Comparison of ENCODE assay signal across 22 cellular contexts in the genomic region with DNA sequence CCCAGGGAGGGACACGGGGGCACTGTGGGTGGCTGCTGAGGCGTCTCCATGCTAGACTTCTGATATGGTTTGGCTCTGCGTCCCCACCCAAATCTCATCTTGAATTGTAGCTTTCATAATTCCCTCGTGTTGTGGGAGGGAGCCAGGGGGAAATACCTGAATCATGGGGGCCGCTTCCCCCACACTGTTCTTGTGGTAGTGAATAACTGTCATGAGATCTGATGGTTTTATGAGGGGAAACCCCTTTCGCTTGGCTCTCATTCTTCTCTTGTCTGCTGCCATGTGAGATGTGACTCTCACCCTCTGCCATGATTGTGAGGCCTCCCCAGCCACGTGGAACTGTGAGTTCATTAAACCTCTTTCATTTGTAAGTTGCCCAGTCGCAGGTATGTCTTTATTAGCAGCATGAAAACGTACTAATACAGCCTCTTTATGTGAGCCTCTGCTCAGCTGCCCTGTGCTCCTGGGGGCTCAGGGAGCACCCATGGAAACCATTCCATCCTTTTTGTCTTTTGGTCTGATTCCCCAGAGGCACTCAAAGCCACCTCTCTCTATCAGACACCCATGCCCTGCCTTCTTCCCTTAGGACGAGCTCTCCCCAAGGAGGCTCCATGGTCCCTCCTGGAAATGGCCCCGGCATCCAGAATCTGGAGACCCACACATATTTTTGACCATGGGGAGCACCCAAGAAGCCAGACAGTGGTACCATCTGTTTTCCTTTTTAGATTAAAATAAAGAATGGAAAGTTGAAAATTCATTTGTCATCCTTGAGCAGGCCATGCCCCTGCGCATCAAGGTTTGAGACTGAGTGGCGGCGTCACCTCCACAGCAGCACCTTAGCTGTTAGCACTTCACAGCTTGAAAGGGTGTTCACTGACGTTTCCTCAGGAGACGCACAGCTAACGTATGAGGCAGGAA.
DNase-seq lines count a peak whose midpoint lies in the region; ATAC-seq, FAIRE-seq and TF ChIP-seq lines count a peak whose summit lies in the region.
"Had no signal": no experiment of that assay in that cellular context is flagged by ENCODE, and none has a peak within 500 bp of the region (broad histone marks: within the 10 kb centered on the region; RNA-seq: fewer than 3 reads in every experiment).

No MANE protein-coding gene starts in this region.

- no peak overlapping the region for H4K8ac ChIP-seq in trophoblast cell (ENCODE audit: low read depth, low read length)

- H3K9me3 ChIP-seq in HepG2 (ENCODE audit: low read length) (peaks cover 5% of the 10 kb centered on the region; the same call in 1 of the 2 replicates), right lobe of liver (no peaks in the 10 kb centered on the region), trophoblast cell (ENCODE audit: insufficient read depth, low read depth, low read length) (peaks cover 7% of the 10 kb centered on the region), GM23248 (ENCODE audit: low read depth) (no peaks in the 10 kb centered on the region)

- H3K4me1 Mint-ChIP-seq in activated CD4-positive, alpha-beta T cell treated with anti-CD3 and anti-CD28 coated beads, Interleukin-2, amount 10 ng/mL, durations not matched to agents 24 days and 14 days, result no peaks in the 10 kb centered on the region

- no peak overlapping the region for H3K4me3 Mint-ChIP-seq in activated CD4-positive, alpha-beta T cell treated with anti-CD3 and anti-CD28 coated beads, Interleukin-2, amount 10 ng/mL, durations not matched to agents 24 days and 14 days

- CTCF ChIA-PET in HepG2 (lab: Yijun Ruan, JAX; ENCODE audit: low intra/inter-chr PET ratio, low total read pairs), result no interaction called here

- no peak overlapping the region for H3K18ac ChIP-seq in trophoblast cell (ENCODE audit: low read length)

- no peaks in the 10 kb centered on the region for H3K9me2 ChIP-seq in GM23248 (ENCODE audit: insufficient read depth)

- no peak for TF ChIP-seq POLR2A in HepG2 (IDR thresholded peaks at IDR 0.05; ENCODE audit: insufficient read depth in 1 of 2, low read depth in 2 of 2, low read length in 2 of 2)
- no peak for TF ChIP-seq POLR2A in right lobe of liver (IDR thresholded peaks at IDR 0.05)

- peaks cover 5% of the 10 kb centered on the region for H3K9me3 Mint-ChIP-seq in activated CD4-positive, alpha-beta T cell treated with anti-CD3 and anti-CD28 coated beads, Interleukin-2, amount 10 ng/mL, durations not matched to agents 24 days and 14 days

- H3K36me3 ChIP-seq in HepG2 (replicated peaks in 1 of 2; ENCODE audit: control insufficient read depth in 1 of 2, insufficient read depth in 2 of 2, low read length in 2 of 2) (no peaks in the 10 kb centered on the region), right lobe of liver (no peaks in the 10 kb centered on the region), trophoblast cell (ENCODE audit: control insufficient read depth in 1 of 2, insufficient read depth in 2 of 2, low read length in 2 of 2) (no peaks in the 10 kb centered on the region), GM23248 (ENCODE audit: low read depth) (no peaks in the 10 kb centered on the region)
- H3K36me3 ChIP-seq: BLaER1 treated with 17β-estradiol and CSF1 and Interleukin-3, amounts not matched to agents 10 nM and 100 nM had no signal

- no peak overlapping the region for H3K27ac ChIP-seq in HepG2 (ENCODE audit: extremely low read length, insufficient read depth, low read length)
- H3K27ac ChIP-seq in right lobe of liver, result no peak overlapping the region
- H3K27ac ChIP-seq in coronary artery, result no peak overlapping the region
- H3K27ac ChIP-seq in trophoblast cell (ENCODE audit: low read depth, low read length), result no peak overlapping the region
- H3K27ac ChIP-seq in GM23248, result no peak overlapping the region
- H3K27ac ChIP-seq: A549; BLaER1 treated with 17β-estradiol and CSF1 and Interleukin-3, amounts not matched to agents 10 nM and 100 nM; HL-60 had no signal

- ATAC-seq in HepG2 (no peak), right lobe of liver (no peak)

- H3K79me1 ChIP-seq in trophoblast cell (ENCODE audit: low read length), result no peaks in the 10 kb centered on the region

- no peak overlapping the region for H3K23ac ChIP-seq in trophoblast cell (ENCODE audit: low read length)

- POLR2A ChIA-PET in HepG2 (lab: Yijun Ruan, JAX), result no interaction called here

- H4K91ac ChIP-seq in trophoblast cell (ENCODE audit: low read depth, low read length), result no peak overlapping the region

- H2AFZ ChIP-seq in HepG2 (ENCODE audit: low read length) (no peak overlapping the region), trophoblast cell (ENCODE audit: insufficient read depth, low read length, poor library complexity) (no peak overlapping the region), GM23248 (no peak overlapping the region)

- TF ChIP-seq EP300 in HepG2 (IDR thresholded peaks at IDR 0.05; ENCODE audit: low read depth in 2 of 2, low read length in 2 of 2) (no peak), HepG2 (CRISPR knock-in tag; IDR thresholded peaks at IDR 0.05; ENCODE audit: borderline replicate concordance) (no peak)

- intact Hi-C loops in activated CD4-positive, alpha-beta T cell treated with anti-CD3 and anti-CD28 coated beads, Interleukin-2, amount 10 ng/mL, durations not matched to agents 24 days and 14 days (cut with micrococcal nuclease), result no loop called here
- intact Hi-C loops in HepG2 (cut with micrococcal nuclease; ENCODE audit: unreplicated experiment), result no loop called here
- intact Hi-C loops in right lobe of liver (cut with DNase I), result no loop called here

- WGBS in HepG2 (ENCODE audit: low lambda C conversion rate), result 62% methylated on average over 17 of the region's 17 CpGs
- 65% methylated on average over 7 of the region's 17 CpGs for WGBS in right lobe of liver (ENCODE audit: insufficient coverage, low coverage, low lambda C conversion rate, missing lambda C conversion rate)
- no CpG with 5 or more reads among the region's 17 CpGs for WGBS in trophoblast cell (ENCODE audit: extremely low coverage, insufficient coverage, insufficient read length)
- 83 to 88% methylated on average over 17 of the region's 17 CpGs for WGBS in GM23248 (ENCODE audit: low coverage in 1 of 2, low lambda C conversion rate in 2 of 2, missing lambda C conversion rate in 2 of 2), 2 experiments

- H3K79me2 ChIP-seq in HepG2 (ENCODE audit: insufficient read depth, low read length), result no peaks in the 10 kb centered on the region
- no peaks in the 10 kb centered on the region for H3K79me2 ChIP-seq in trophoblast cell (ENCODE audit: control insufficient read depth, insufficient read depth, low read length, poor library complexity)
- no peaks in the 10 kb centered on the region for H3K79me2 ChIP-seq in GM23248 (ENCODE audit: insufficient read depth)

- DNase-seq in activated CD4-positive, alpha-beta T cell treated with anti-CD3 and anti-CD28 coated beads, Interleukin-2, amount 50 U/mL, for 48 hours, result peak; percentile 3 to 10
- DNase-seq in activated CD4-positive, alpha-beta T cell treated with anti-CD3 and anti-CD28 coated beads, Interleukin-2, amount 10 ng/mL, durations not matched to agents 24 days and 14 days, result no peak
- DNase-seq in HepG2 (ENCODE audit: low spot score), result no peak
- DNase-seq in right lobe of liver, result no peak
- DNase-seq in coronary artery (ENCODE audit: low spot score), result peak; percentile 57
- DNase-seq in trophoblast cell, result no peak
- no peak for DNase-seq in NCI-H187 (lab: John Stamatoyannopoulos, UW)
- no peak for DNase-seq in GM23248
- DNase-seq: DND-41, HCEC 1CT, MV-4-11, NCI-H1417, NCI-H1930, NCI-H2171, NCI-H446, NCI-H69 had no signal

- H2BK12ac ChIP-seq in trophoblast cell (ENCODE audit: low read length), result no peak overlapping the region

- H3K36me3 Mint-ChIP-seq in activated CD4-positive, alpha-beta T cell treated with anti-CD3 and anti-CD28 coated beads, Interleukin-2, amount 10 ng/mL, durations not matched to agents 24 days and 14 days (ENCODE audit: low read depth), result no peaks in the 10 kb centered on the region

- no peak overlapping the region for H2BK120ac ChIP-seq in trophoblast cell (ENCODE audit: insufficient read depth, low read length, poor library complexity)

- peaks cover 26% of the 10 kb centered on the region for H3K4me1 ChIP-seq in HepG2 (ENCODE audit: insufficient read depth, low read length)
- no peaks in the 10 kb centered on the region for H3K4me1 ChIP-seq in right lobe of liver
- H3K4me1 ChIP-seq in trophoblast cell (ENCODE audit: control insufficient read depth in 1 of 2, insufficient read depth in 2 of 2, low read length in 2 of 2), result no peaks in the 10 kb centered on the region
- H3K4me1 ChIP-seq in GM23248 (ENCODE audit: insufficient read depth), result no peaks in the 10 kb centered on the region
- H3K4me1 ChIP-seq: A549; BLaER1 treated with 17β-estradiol and CSF1 and Interleukin-3, amounts not matched to agents 10 nM and 100 nM had no signal

- in situ Hi-C loops in HepG2 (cut with HindIII; ENCODE audit: extremely low pct_ligation_motif_present, low pct_unique_long_range_greater_than_20kb) (no loop called here), GM23248 (cut with MboI) (no loop called here)

- no peak overlapping the region for H3K9ac ChIP-seq in HepG2 (ENCODE audit: insufficient read depth, low read depth, low read length)
- no peak overlapping the region for H3K9ac ChIP-seq in trophoblast cell (ENCODE audit: low read length)
- no peak overlapping the region for H3K9ac ChIP-seq in GM23248
- H3K9ac ChIP-seq: BLaER1 treated with 17β-estradiol and CSF1 and Interleukin-3, amounts not matched to agents 10 nM and 100 nM had no signal

- H3K27ac Mint-ChIP-seq in activated CD4-positive, alpha-beta T cell treated with anti-CD3 and anti-CD28 coated beads, Interleukin-2, amount 10 ng/mL, durations not matched to agents 24 days and 14 days, result no peak overlapping the region

- no peaks in the 10 kb centered on the region; a peak in 1 of 5 replicates for H3K27me3 ChIP-seq in HepG2 (ENCODE audit: control insufficient read depth in 1 of 2, insufficient read depth in 2 of 2, low read length in 2 of 2)
- H3K27me3 ChIP-seq in right lobe of liver, result no peaks in the 10 kb centered on the region
- no peaks in the 10 kb centered on the region for H3K27me3 ChIP-seq in trophoblast cell (ENCODE audit: insufficient read depth, low read length)
- no peaks in the 10 kb centered on the region for H3K27me3 ChIP-seq in GM23248 (replicated peaks; ENCODE audit: insufficient read depth)
- H3K27me3 ChIP-seq: BLaER1 treated with 17β-estradiol and CSF1 and Interleukin-3, amounts not matched to agents 10 nM and 100 nM had no signal

- no TSS peak for BruUV-seq in HepG2 (replicated peaks; lab: Mats Ljungman, UMichigan)

- no peak for FAIRE-seq in HepG2 (lab: Jason Lieb, UNC)
- FAIRE-seq: A549, G401.6, HTR-8/SVneo, RCC 7860 had no signal

- TF ChIP-seq RAD21 in HepG2 (CRISPR knock-in tag; IDR thresholded peaks at IDR 0.05), result no peak

- H3K4me3 ChIP-seq in HepG2 (replicated peaks in 1 of 3; ENCODE audit: insufficient read depth in 1 of 3, low read depth in 2 of 3, low read length in 3 of 3), result no peak overlapping the region
- no peak overlapping the region for H3K4me3 ChIP-seq in right lobe of liver
- no peak overlapping the region for H3K4me3 ChIP-seq in coronary artery
- H3K4me3 ChIP-seq in trophoblast cell (ENCODE audit: low read depth, low read length), result peak overlapping the region; percentile 44
- no peak overlapping the region for H3K4me3 ChIP-seq in GM23248
- H3K4me3 ChIP-seq: A549; BLaER1 treated with 17β-estradiol and CSF1 and Interleukin-3, amounts not matched to agents 10 nM and 100 nM had no signal

- H3K4ac ChIP-seq in trophoblast cell (ENCODE audit: low read depth, low read length), result no peak overlapping the region

- H3K27me3 Mint-ChIP-seq in activated CD4-positive, alpha-beta T cell treated with anti-CD3 and anti-CD28 coated beads, Interleukin-2, amount 10 ng/mL, durations not matched to agents 24 days and 14 days, result peaks cover 2% of the 10 kb centered on the region

- H2BK5ac ChIP-seq in trophoblast cell (ENCODE audit: low read depth, low read length, poor library complexity), result no peak overlapping the region

- no peaks in the 10 kb centered on the region for H3F3A ChIP-seq in GM23248 (ENCODE audit: insufficient read depth)

- H4K12ac ChIP-seq in trophoblast cell (ENCODE audit: low read depth, low read length), result no peak overlapping the region

- TF ChIP-seq CTCF in HepG2 (CRISPR knock-in tag; IDR thresholded peaks at IDR 0.05) (no peak), right lobe of liver (IDR thresholded peaks at IDR 0.05) (no peak), coronary artery (IDR thresholded peaks at IDR 0.05) (no peak)

- H4K20me1 ChIP-seq in HepG2 (ENCODE audit: insufficient read depth, low read length), result no peaks in the 10 kb centered on the region
- no peaks in the 10 kb centered on the region for H4K20me1 ChIP-seq in GM23248 (ENCODE audit: insufficient read depth)
- H4K20me1 ChIP-seq: BLaER1 treated with 17β-estradiol and CSF1 and Interleukin-3, amounts not matched to agents 10 nM and 100 nM had no signal

- H2AK5ac ChIP-seq in trophoblast cell (ENCODE audit: low read length), result no peak overlapping the region

- no peak overlapping the region for H3K14ac ChIP-seq in trophoblast cell (ENCODE audit: low read length)

- no peak overlapping the region for H3K4me2 ChIP-seq in HepG2 (ENCODE audit: low read depth, low read length)
- no peak overlapping the region for H3K4me2 ChIP-seq in trophoblast cell (ENCODE audit: low read length)
- no peak overlapping the region for H3K4me2 ChIP-seq in GM23248 (ENCODE audit: unreplicated experiment)
- H3K4me2 ChIP-seq: A549; BLaER1 treated with 17β-estradiol and CSF1 and Interleukin-3, amounts not matched to agents 10 nM and 100 nM had no signal

Comparison
In these comparisons a context has a peak if more than half of its experiments do, and no peak if none do; other contexts are left out.
1. DNase-seq: peak in activated CD4-positive, alpha-beta T cell treated with anti-CD3 and anti-CD28 coated beads, Interleukin-2, amount 50 U/mL, for 48 hours (2 of 2) and coronary artery (single experiment); none in activated CD4-positive, alpha-beta T cell treated with anti-CD3 and anti-CD28 coated beads, Interleukin-2, amount 10 ng/mL, durations not matched to agents 24 days and 14 days (single experiment), HepG2 (single experiment), right lobe of liver (0 of 3), trophoblast cell (0 of 2), NCI-H187 (0 of 2) and GM23248 (single experiment).